In the genomic region with DNA sequence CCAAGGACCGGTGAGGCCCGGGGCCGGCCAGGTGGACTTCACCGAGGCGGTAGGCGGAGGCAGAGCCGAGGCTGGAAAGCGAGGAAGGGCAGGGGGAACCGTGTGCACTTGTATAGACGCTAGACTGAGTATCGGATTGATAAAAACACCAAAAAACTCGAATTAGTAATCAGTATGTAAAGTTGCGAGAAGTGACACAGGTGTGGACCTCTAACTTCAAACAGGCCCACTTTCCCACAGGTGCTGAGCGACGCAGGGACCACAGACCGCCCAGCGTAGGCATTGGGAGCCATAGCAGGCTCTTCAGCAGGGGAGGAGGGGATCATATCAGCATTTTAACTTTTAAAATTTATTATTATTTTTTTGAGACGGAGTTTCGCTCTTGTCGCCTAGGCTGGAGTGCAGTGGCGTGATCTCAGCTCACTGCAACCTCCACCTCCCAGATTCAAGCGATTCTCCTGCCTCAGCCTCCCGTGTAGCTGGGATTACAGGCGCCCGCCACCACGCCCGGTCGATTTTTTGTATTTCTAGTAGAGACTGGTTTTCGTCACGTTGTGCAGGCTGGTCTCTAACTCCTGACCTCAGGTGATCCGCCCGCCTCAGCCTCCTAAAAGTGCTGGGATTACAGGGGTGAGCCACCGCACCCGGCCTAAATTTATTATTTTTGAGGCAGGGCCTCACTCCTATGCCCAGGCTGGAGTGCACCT, we compare ENCODE assay signal across 9 cellular contexts. TPM values are rescaled to one million over a fixed set of nuclear protein-coding genes. Genes with fewer than 3 reads are reported as not detected.
DNase-seq lines count a peak whose midpoint lies in the region; ATAC-seq and TF ChIP-seq lines count a peak whose summit lies in the region.
"Had no signal": no experiment of that assay in that cellular context is flagged by ENCODE, and none has a peak within 500 bp of the region (broad histone marks: within the 10 kb centered on the region; RNA-seq: fewer than 3 reads in every experiment).

No MANE protein-coding gene starts in this region.

- H3K4me1 ChIP-seq in ascending aorta (peaks cover 5 to 25% of the 10 kb centered on the region in 2 donors), lower lobe of right lung (peaks cover 26% of the 10 kb centered on the region), upper lobe of right lung (peaks cover 22% of the 10 kb centered on the region)

- H3K9me3 ChIP-seq in ascending aorta (no peaks in the 10 kb centered on the region), lower lobe of right lung (no peaks in the 10 kb centered on the region), upper lobe of right lung (no peaks in the 10 kb centered on the region)

- intact Hi-C loops in ascending aorta (cut with DNase I) = loop anchor here (2.0 to 10.0 kb wide), 4 partner anchors 50 to 840 kb away; a partner anchor contains a TSS
- intact Hi-C loops in lower lobe of right lung (cut with DNase I) = no loop called here
- intact Hi-C loops in upper lobe of right lung (cut with DNase I) = no loop called here

- no peaks in the 10 kb centered on the region for H3K27me3 Mint-ChIP-seq in activated naive CD4-positive, alpha-beta T cell treated with anti-CD3 and anti-CD28 coated beads, Interleukin-2, amount 10 ng/mL, durations not matched to agents 7 days and 5 days

- peaks cover 32% of the 10 kb centered on the region for H3K4me1 Mint-ChIP-seq in activated naive CD4-positive, alpha-beta T cell treated with anti-CD3 and anti-CD28 coated beads, Interleukin-2, amount 10 ng/mL, durations not matched to agents 7 days and 5 days

- ATAC-seq in lower lobe of right lung (no peak), upper lobe of right lung (no peak), GM19023 (IDR thresholded peaks at IDR 0.05; ENCODE audit: unreplicated experiment) (no peak)

- peaks cover 9 to 11% of the 10 kb centered on the region in 2 donors for H3K36me3 ChIP-seq in ascending aorta
- peaks cover 26% of the 10 kb centered on the region for H3K36me3 ChIP-seq in lower lobe of right lung
- H3K36me3 ChIP-seq in upper lobe of right lung = peaks cover 12% of the 10 kb centered on the region

- peak overlapping the region; percentile 78 for H3K27ac Mint-ChIP-seq in activated naive CD4-positive, alpha-beta T cell treated with anti-CD3 and anti-CD28 coated beads, Interleukin-2, amount 10 ng/mL, durations not matched to agents 7 days and 5 days

- peaks cover 16% of the 10 kb centered on the region for H3K36me3 Mint-ChIP-seq in activated naive CD4-positive, alpha-beta T cell treated with anti-CD3 and anti-CD28 coated beads, Interleukin-2, amount 10 ng/mL, durations not matched to agents 7 days and 5 days

- CTCF ChIA-PET in activated naive CD4-positive, alpha-beta T cell treated with anti-CD3 and anti-CD28 coated beads, Interleukin-2, amount 10 ng/mL, durations not matched to agents 7 days and 5 days (lab: Charles Lee) = interaction anchor here (3.1 to 4.3 kb wide), 2 partner anchors 101 to 117 kb away, joined by 13 to 22 read pairs; a partner anchor contains a TSS

- TF ChIP-seq CTCF in ascending aorta (IDR thresholded peaks at IDR 0.05) (no peak), lower lobe of right lung (IDR thresholded peaks at IDR 0.05) (no peak), upper lobe of right lung (IDR thresholded peaks at IDR 0.05) (no peak)

- peak overlapping the region; percentile 91 for H3K4me3 Mint-ChIP-seq in activated naive CD4-positive, alpha-beta T cell treated with anti-CD3 and anti-CD28 coated beads, Interleukin-2, amount 10 ng/mL, durations not matched to agents 7 days and 5 days

- H3K4me3 ChIP-seq in ascending aorta (peak overlapping the region; percentile 79 to 99), lower lobe of right lung (peak overlapping the region; percentile 90), upper lobe of right lung (peak overlapping the region; percentile 94)

- no peaks in the 10 kb centered on the region for H3K9me3 Mint-ChIP-seq in activated naive CD4-positive, alpha-beta T cell treated with anti-CD3 and anti-CD28 coated beads, Interleukin-2, amount 10 ng/mL, durations not matched to agents 7 days and 5 days

- H3K27me3 ChIP-seq in ascending aorta (no peaks in the 10 kb centered on the region), lower lobe of right lung (ENCODE audit: low read depth) (no peaks in the 10 kb centered on the region), upper lobe of right lung (no peaks in the 10 kb centered on the region)

- DNase-seq in activated naive CD4-positive, alpha-beta T cell treated with anti-CD3 and anti-CD28 coated beads, Interleukin-2, amount 10 ng/mL, durations not matched to agents 7 days and 5 days = no peak
- no peak for DNase-seq in activated naive CD4-positive, alpha-beta T cell (lab: John Stamatoyannopoulos, UW)
- DNase-seq in ascending aorta (ENCODE audit: low spot score in 2 of 2) (no peak), lower lobe of right lung (no peak), upper lobe of right lung (no peak), HuH-7.5 (ENCODE audit: low spot score) (no peak), SW 1271 (lab: John Stamatoyannopoulos, UW) (no peak)

- H3K27ac ChIP-seq in ascending aorta (peak overlapping the region; percentile 63 to 73), lower lobe of right lung (peak overlapping the region; percentile 85), upper lobe of right lung (peak overlapping the region; percentile 83)

RNA-seq across cellular contexts. Expression of a gene that starts 0.6 kb away (rescaled TPM):
- total RNA-seq in ascending aorta (15.2 TPM), lower lobe of right lung (8.1 TPM), upper lobe of right lung (6.8 TPM)

RNA-seq across cellular contexts. Expression of a gene that starts 1.6 kb away (rescaled TPM):
- 205 TPM for total RNA-seq in ascending aorta
- total RNA-seq in lower lobe of right lung = 150 TPM
- total RNA-seq in upper lobe of right lung = 134 TPM

RNA-seq across cellular contexts. Expression of a gene that starts 8.8 kb away (rescaled TPM):
- total RNA-seq in ascending aorta = 8.1 TPM
- total RNA-seq in lower lobe of right lung = 76.7 TPM
- total RNA-seq in upper lobe of right lung = 12.5 TPM

RNA-seq across cellular contexts. Expression of a gene that starts 34.9 kb away (rescaled TPM):
- total RNA-seq in ascending aorta (not detected), lower lobe of right lung (not detected), upper lobe of right lung (not detected)
- total RNA-seq: G401 had no signal

RNA-seq across cellular contexts. Expression of a gene that starts 54.0 kb away (rescaled TPM):
- total RNA-seq in ascending aorta (not detected), lower lobe of right lung (11.3 TPM), upper lobe of right lung (17.3 TPM)
- total RNA-seq: G401 had no signal
